In genomic region chr18:62425465-62426190, GRCh38 we compare ENCODE assay signal across 8 cellular contexts.
DNase-seq lines count a peak whose midpoint lies in the region; ATAC-seq and TF ChIP-seq lines count a peak whose summit lies in the region.

No MANE protein-coding gene starts in this region.

- H3K9me3 ChIP-seq in SJSA1 (replicated peaks) (no peaks in the 10 kb centered on the region), gastroesophageal sphincter (no peaks in the 10 kb centered on the region), neural progenitor cell (ENCODE audit: low read depth) (no peaks in the 10 kb centered on the region)

- no peaks in the 10 kb centered on the region for H3K27me3 ChIP-seq in SJSA1 (replicated peaks)
- H3K27me3 ChIP-seq in gastroesophageal sphincter = no peaks in the 10 kb centered on the region
- H3K27me3 ChIP-seq in neural progenitor cell = no peaks in the 10 kb centered on the region

- peak overlapping the region; percentile 82 for H3K4me2 ChIP-seq in neural progenitor cell

- peak overlapping the region; percentile 99 for H2AFZ ChIP-seq in neural progenitor cell (replicated peaks)

- peak overlapping the region; percentile 68 for H3K27ac Mint-ChIP-seq in activated naive CD4-positive, alpha-beta T cell treated with anti-CD3 and anti-CD28 coated beads, Interleukin-2, amount 50 U/mL, for 24 hours
- H3K27ac Mint-ChIP-seq in neural progenitor cell (no peak overlapping the region), type B pancreatic cell (no peak overlapping the region)

- peaks cover 2% of the 10 kb centered on the region for H3K27me3 Mint-ChIP-seq in activated naive CD4-positive, alpha-beta T cell treated with anti-CD3 and anti-CD28 coated beads, Interleukin-2, amount 50 U/mL, for 24 hours
- peaks cover 3% of the 10 kb centered on the region for H3K27me3 Mint-ChIP-seq in neural progenitor cell (ENCODE audit: insufficient read depth, low read depth)
- peaks cover 10% of the 10 kb centered on the region for H3K27me3 Mint-ChIP-seq in type B pancreatic cell

- no peaks in the 10 kb centered on the region for H3K79me2 ChIP-seq in neural progenitor cell (ENCODE audit: low read depth)

- no peaks in the 10 kb centered on the region for H3F3A ChIP-seq in neural progenitor cell (ENCODE audit: low read depth)

- TF ChIP-seq POLR2A in NB4 (IDR thresholded peaks at IDR 0.05; ENCODE audit: extremely low read depth, insufficient read length) (no peak), gastroesophageal sphincter (IDR thresholded peaks at IDR 0.05) (no peak)

- H4K20me1 ChIP-seq in neural progenitor cell (ENCODE audit: low read depth) = no peaks in the 10 kb centered on the region

- H3K36me3 Mint-ChIP-seq in activated naive CD4-positive, alpha-beta T cell treated with anti-CD3 and anti-CD28 coated beads, Interleukin-2, amount 50 U/mL, for 24 hours = peaks cover 3% of the 10 kb centered on the region
- H3K36me3 Mint-ChIP-seq in neural progenitor cell (no peaks in the 10 kb centered on the region), type B pancreatic cell (no peaks in the 10 kb centered on the region)

- peak overlapping the region; percentile 61 for H3K4me3 Mint-ChIP-seq in activated naive CD4-positive, alpha-beta T cell treated with anti-CD3 and anti-CD28 coated beads, Interleukin-2, amount 50 U/mL, for 24 hours
- H3K4me3 Mint-ChIP-seq in neural progenitor cell = peak overlapping the region; percentile 76
- peak overlapping the region; percentile 80 for H3K4me3 Mint-ChIP-seq in type B pancreatic cell

- no peaks in the 10 kb centered on the region for H3K36me3 ChIP-seq in SJSA1
- no peaks in the 10 kb centered on the region for H3K36me3 ChIP-seq in gastroesophageal sphincter
- H3K36me3 ChIP-seq in neural progenitor cell = no peaks in the 10 kb centered on the region

- TF ChIP-seq CTCF in C4-2B (conservative IDR thresholded peaks at IDR 0.05) (peak; percentile 84), NB4 (IDR thresholded peaks at IDR 0.05; ENCODE audit: low read depth, low read length) (peak; percentile 70), gastroesophageal sphincter (IDR thresholded peaks at IDR 0.05) (peak; percentile 77 to 94 (median 90)), neural progenitor cell (IDR thresholded peaks at IDR 0.05) (peak; percentile 75), type B pancreatic cell (conservative IDR thresholded peaks at IDR 0.05) (peak; percentile 85)

- H3K4me1 ChIP-seq in SJSA1 (replicated peaks) (peaks cover 12% of the 10 kb centered on the region), gastroesophageal sphincter (peaks cover 0 to 19% (median 4%) of the 10 kb centered on the region in 3 donors), neural progenitor cell (no peaks in the 10 kb centered on the region)

- H3K4me3 ChIP-seq in NB4 (ENCODE audit: low read depth, low read length) (no peak overlapping the region), SJSA1 (no peak overlapping the region), gastroesophageal sphincter (peak overlapping the region; percentile 37 to 45), neural progenitor cell (peak overlapping the region; percentile 46)

- ATAC-seq in GM21619 (IDR thresholded peaks at IDR 0.05; ENCODE audit: unreplicated experiment) (peak; percentile 57), gastroesophageal sphincter (peak; percentile 95)

- DNase-seq in NB4 (ENCODE audit: low read depth) (peak; percentile 93), SJSA1 (ENCODE audit: low read depth in 1 of 2, low spot score in 2 of 2) (peak; percentile 76 to 81), neural progenitor cell (ENCODE audit: low spot score) (peak; percentile 86), type B pancreatic cell (ENCODE audit: extremely low spot score, unreplicated experiment) (no peak)

- no peak overlapping the region for H3K9ac ChIP-seq in neural progenitor cell

- peaks cover 23% of the 10 kb centered on the region for H3K4me1 Mint-ChIP-seq in activated naive CD4-positive, alpha-beta T cell treated with anti-CD3 and anti-CD28 coated beads, Interleukin-2, amount 50 U/mL, for 24 hours
- H3K4me1 Mint-ChIP-seq in neural progenitor cell = peaks cover 11% of the 10 kb centered on the region
- H3K4me1 Mint-ChIP-seq in type B pancreatic cell (ENCODE audit: unreplicated experiment) = peaks cover 11% of the 10 kb centered on the region

- H3K9me3 Mint-ChIP-seq in activated naive CD4-positive, alpha-beta T cell treated with anti-CD3 and anti-CD28 coated beads, Interleukin-2, amount 50 U/mL, for 24 hours = peaks cover 6% of the 10 kb centered on the region
- H3K9me3 Mint-ChIP-seq in neural progenitor cell = peaks cover 5% of the 10 kb centered on the region
- H3K9me3 Mint-ChIP-seq in type B pancreatic cell = peaks cover 3% of the 10 kb centered on the region

- H3K27ac ChIP-seq in C4-2B (peak overlapping the region; percentile 67; the same call in 1 of the 2 replicates), SJSA1 (no peak overlapping the region), gastroesophageal sphincter (peak overlapping the region; percentile 71 to 93 (median 84)), neural progenitor cell (no peak overlapping the region)

- no peak for TF ChIP-seq EP300 in gastroesophageal sphincter (IDR thresholded peaks at IDR 0.05)

- 3 to 4% methylated on average over 12 to 14 of the region's 14 CpGs for WGBS in gastroesophageal sphincter (ENCODE audit: low coverage in 1 of 2), 2 donors

Comparison
In these comparisons a context has a peak if more than half of its experiments do, and no peak if none do; other contexts are left out.
1. H3K27ac ChIP-seq: peak in C4-2B (single experiment) and gastroesophageal sphincter (4 of 4); none in SJSA1 (single experiment) and neural progenitor cell (single experiment).
2. H3K4me3 ChIP-seq: peak in gastroesophageal sphincter (2 of 2) and neural progenitor cell (single experiment); none in NB4 (single experiment) and SJSA1 (single experiment).
3. Peak in every context shown above with its lines, with median percentiles within 50 percentile points of each other: CTCF ChIP-seq and H3K4me3 Mint-ChIP-seq.